8 cellular contexts compared by ENCODE assay signal in genomic region chr11:69916251-69916649, GRCh38.
DNase-seq lines count a peak whose midpoint lies in the region; ATAC-seq and TF ChIP-seq lines count a peak whose summit lies in the region.
"Not testable (repeated sequence)": the region's sequence is repeated elsewhere in the genome, so short reads cannot be mapped to it uniquely, and the experiment has no call there.

No MANE protein-coding gene starts in this region.

- not testable (repeated sequence) for DNase-seq in BE2C; esophagus muscularis mucosa (ENCODE audit: extremely low spot score); right atrium auricular region (ENCODE audit: low spot score); vagina (ENCODE audit: extremely low spot score in 2 of 2)
- peak; percentile 13 for DNase-seq in NCI-H526 treated with DMSO at 0.1 percent for 48 hours (lab: John Stamatoyannopoulos, UW)
- peak; percentile 36 for DNase-seq in activated effector memory CD4-positive, alpha-beta T cell treated with anti-CD3 and anti-CD28 coated beads, Interleukin-2, amount 50 U/mL, for 16 hours
- DNase-seq in natural killer cell treated with Interleukin-12 subunit alpha and Interleukin-12 subunit beta and Interleukin-15 and Interleukin-18, amount 100 ng/mL, for 72 hours (ENCODE audit: low spot score) = peak; percentile 23

- TF ChIP-seq POLR2A in esophagus muscularis mucosa (IDR thresholded peaks at IDR 0.05; ENCODE audit: low read depth); vagina (IDR thresholded peaks at IDR 0.05): not testable (repeated sequence)

- not testable (repeated sequence) for H3K36me3 ChIP-seq in BE2C; esophagus muscularis mucosa; right atrium auricular region; skeletal muscle tissue (ENCODE audit: control insufficient read depth in 3 of 3, insufficient read depth in 3 of 3, low read length in 3 of 3); vagina

- not testable (repeated sequence) for H3K36me3 Mint-ChIP-seq in natural killer cell treated with Interleukin-12 subunit alpha and Interleukin-12 subunit beta and Interleukin-15 and Interleukin-18, amount 100 ng/mL, for 72 hours

- intact Hi-C loops in esophagus muscularis mucosa (cut with DNase I) (loop anchor here (10.0 kb wide), 1 partner anchor 231 kb away; no protein-coding TSS in a partner anchor), vagina (cut with DNase I) (loop anchor here (5.0 to 10.0 kb wide), 2 partner anchors 169 to 276 kb away; no protein-coding TSS in a partner anchor)

- not testable (repeated sequence) for H3K27ac Mint-ChIP-seq in natural killer cell treated with Interleukin-12 subunit alpha and Interleukin-12 subunit beta and Interleukin-15 and Interleukin-18, amount 100 ng/mL, for 72 hours

- not testable (repeated sequence) for H3K4me3 Mint-ChIP-seq in natural killer cell treated with Interleukin-12 subunit alpha and Interleukin-12 subunit beta and Interleukin-15 and Interleukin-18, amount 100 ng/mL, for 72 hours

- ATAC-seq in natural killer cell treated with Interleukin-12 subunit alpha and Interleukin-12 subunit beta and Interleukin-15 and Interleukin-18, amount 100 ng/mL, for 72 hours = not testable (repeated sequence)

- TF ChIP-seq CTCF in BE2C (IDR thresholded peaks at IDR 0.05; ENCODE audit: low read depth, low read length); esophagus muscularis mucosa (IDR thresholded peaks at IDR 0.05); right atrium auricular region (IDR thresholded peaks at IDR 0.05); vagina (IDR thresholded peaks at IDR 0.05): not testable (repeated sequence)

- H3K27ac ChIP-seq in esophagus muscularis mucosa (replicated peaks in 1 of 4) = peak overlapping the region; percentile 56 to 73 (median 60)
- peak overlapping the region; percentile 80 to 82 for H3K27ac ChIP-seq in right atrium auricular region
- peak overlapping the region; percentile 71 for H3K27ac ChIP-seq in skeletal muscle tissue (ENCODE audit: low read depth, low read length)
- H3K27ac ChIP-seq in vagina = peak overlapping the region; percentile 36

- 68% methylated on average over 5 of the region's 8 CpGs for WGBS in esophagus muscularis mucosa

- H3K27me3 ChIP-seq in BE2C, right atrium auricular region, vagina: not testable (repeated sequence)
- H3K27me3 ChIP-seq in esophagus muscularis mucosa (peaks cover 0 to 79% (median 0%) of the 10 kb centered on the region in 4 donors), skeletal muscle tissue (ENCODE audit: control insufficient read depth in 3 of 3, insufficient read depth in 3 of 3, low read length in 3 of 3) (peaks cover 0 to 14% (median 2%) of the 10 kb centered on the region in 3 donors)

- not testable (repeated sequence) for H3K4me1 Mint-ChIP-seq in natural killer cell treated with Interleukin-12 subunit alpha and Interleukin-12 subunit beta and Interleukin-15 and Interleukin-18, amount 100 ng/mL, for 72 hours (ENCODE audit: low read depth in 2 of 2)

- peak overlapping the region; percentile 36 for H3K4me3 ChIP-seq in BE2C (ENCODE audit: low read depth, low read length)
- H3K4me3 ChIP-seq in esophagus muscularis mucosa = peak overlapping the region in 1 of 4 donors; percentile 28
- H3K4me3 ChIP-seq in right atrium auricular region = peak overlapping the region in 1 of 2 donors; percentile 19
- not testable (repeated sequence) for H3K4me3 ChIP-seq in skeletal muscle tissue (ENCODE audit: low read length in 3 of 3); vagina

- H3K27me3 Mint-ChIP-seq in natural killer cell treated with Interleukin-12 subunit alpha and Interleukin-12 subunit beta and Interleukin-15 and Interleukin-18, amount 100 ng/mL, for 72 hours = peaks cover 0 to 10% of the 10 kb centered on the region in 2 donors

- H3K4me1 ChIP-seq in BE2C = not testable (repeated sequence)
- peaks cover 27 to 33% (median 30%) of the 10 kb centered on the region in 4 donors for H3K4me1 ChIP-seq in esophagus muscularis mucosa
- peaks cover 0 to 33% of the 10 kb centered on the region in 2 donors for H3K4me1 ChIP-seq in right atrium auricular region
- peaks cover 22 to 39% (median 28%) of the 10 kb centered on the region in 3 donors for H3K4me1 ChIP-seq in skeletal muscle tissue (ENCODE audit: control insufficient read depth in 3 of 3, insufficient read depth in 3 of 3, low read length in 3 of 3)
- H3K4me1 ChIP-seq in vagina = peaks cover 30% of the 10 kb centered on the region

- H3K9ac ChIP-seq in skeletal muscle tissue (ENCODE audit: low read depth in 1 of 3, low read length in 3 of 3) = peak overlapping the region in 1 of 3 donors; percentile 54

- not testable (repeated sequence) for H3K9me3 ChIP-seq in BE2C; esophagus muscularis mucosa; right atrium auricular region; skeletal muscle tissue (ENCODE audit: control insufficient read depth in 3 of 3, low read length in 3 of 3); vagina

- H3K9me3 Mint-ChIP-seq in natural killer cell treated with Interleukin-12 subunit alpha and Interleukin-12 subunit beta and Interleukin-15 and Interleukin-18, amount 100 ng/mL, for 72 hours = not testable (repeated sequence)

- TF ChIP-seq EP300 in esophagus muscularis mucosa (IDR thresholded peaks at IDR 0.05) = not testable (repeated sequence)
